ENCODE assay signal across 14 cellular contexts in genomic region chr11:110479070-110479444, GRCh38. TPM values are rescaled to one million over a fixed set of nuclear protein-coding genes. Genes with fewer than 3 reads are reported as not detected.
DNase-seq lines count a peak whose midpoint lies in the region; ATAC-seq and TF ChIP-seq lines count a peak whose summit lies in the region.
"Had no signal": no experiment of that assay in that cellular context is flagged by ENCODE, and none has a peak within 500 bp of the region (broad histone marks: within the 10 kb centered on the region; RNA-seq: fewer than 3 reads in every experiment).

No MANE protein-coding gene starts in this region.

- H3K36me3 ChIP-seq in left ventricle myocardium inferior (no peaks in the 10 kb centered on the region), rectal smooth muscle tissue (ENCODE audit: control insufficient read depth, insufficient read depth, low read length) (no peaks in the 10 kb centered on the region)
- H3K36me3 ChIP-seq: BLaER1, SJCRH30 had no signal

- H3K4me3 Mint-ChIP-seq in chondrocyte (ENCODE audit: unreplicated experiment) = no peak overlapping the region
- H3K4me3 Mint-ChIP-seq: activated CD8-positive, alpha-beta T cell treated with anti-CD3 and anti-CD28 coated beads for 36 hours; nephron had no signal

- H3K27ac ChIP-seq in left ventricle myocardium inferior (replicated peaks) (peak overlapping the region; percentile 7), rectal smooth muscle tissue (ENCODE audit: low read depth, low read length) (peak overlapping the region; percentile 4)
- H3K27ac ChIP-seq: BLaER1, SJCRH30 had no signal

- H3K36me3 Mint-ChIP-seq in chondrocyte (ENCODE audit: low read depth) = peaks cover 4% of the 10 kb centered on the region

- DNase-seq in KBM-7 (peak; percentile 31), SIG-M5 (lab: John Stamatoyannopoulos, UW) (peak; percentile 40), left ventricle myocardium inferior (no peak), chondrocyte (ENCODE audit: low spot score) (no peak)
- DNase-seq in activated CD4-positive, alpha-beta T cell treated with anti-CD3 and anti-CD28 coated beads for 1 hour = no peak
- DNase-seq: activated effector memory CD4-positive, alpha-beta T cell treated with Interleukin-2 at 50 U/mL for 16 hours; left colon; stimulated activated CD4-positive, alpha-beta T cell treated with anti-CD3 and anti-CD28 coated beads, Interleukin-4, amount 100 ng/mL, for 1 hour had no signal

- H3K4me3 ChIP-seq in left ventricle myocardium inferior (no peak overlapping the region), rectal smooth muscle tissue (ENCODE audit: low read length) (no peak overlapping the region)
- H3K4me3 ChIP-seq: BLaER1, SJCRH30 had no signal

- no peaks in the 10 kb centered on the region for H3K9me3 ChIP-seq in left ventricle myocardium inferior (replicated peaks)
- H3K9me3 ChIP-seq: BLaER1, SJCRH30 had no signal

- TF ChIP-seq CTCF in left ventricle myocardium inferior (IDR thresholded peaks at IDR 0.05; ENCODE audit: borderline replicate concordance) = no peak
- TF ChIP-seq CTCF in chondrocyte (IDR thresholded peaks at IDR 0.05) = no peak

- no peak overlapping the region for H3K9ac ChIP-seq in rectal smooth muscle tissue (ENCODE audit: low read length)
- H3K9ac ChIP-seq: BLaER1 had no signal

- no peaks in the 10 kb centered on the region for H3K27me3 Mint-ChIP-seq in chondrocyte (ENCODE audit: low read depth)
- H3K27me3 Mint-ChIP-seq: activated CD8-positive, alpha-beta T cell treated with anti-CD3 and anti-CD28 coated beads for 36 hours had no signal

- no peak for ATAC-seq in GM19023 (IDR thresholded peaks at IDR 0.05; ENCODE audit: unreplicated experiment)
- ATAC-seq: activated CD8-positive, alpha-beta T cell treated with anti-CD3 and anti-CD28 coated beads for 36 hours; left colon had no signal

- H3K4me1 Mint-ChIP-seq in chondrocyte (ENCODE audit: low read depth) = no peaks in the 10 kb centered on the region

- in situ Hi-C loops in KBM-7 (cut with MboI; ENCODE audit: low pct_unique_long_range_greater_than_20kb, low sequenced_read_pairs) = no loop called here

- peaks cover 5% of the 10 kb centered on the region for H3K9me3 Mint-ChIP-seq in chondrocyte (ENCODE audit: low read depth)

- intact Hi-C loops in left ventricle myocardium inferior (cut with micrococcal nuclease) = no loop called here

- H3K27me3 ChIP-seq in left ventricle myocardium inferior (ENCODE audit: low read depth) (no peaks in the 10 kb centered on the region), rectal smooth muscle tissue (ENCODE audit: control insufficient read depth, insufficient read depth, low read length) (no peaks in the 10 kb centered on the region)
- H3K27me3 ChIP-seq: BLaER1, SJCRH30 had no signal

- H3K4me1 ChIP-seq in left ventricle myocardium inferior (peaks cover 10% of the 10 kb centered on the region), rectal smooth muscle tissue (ENCODE audit: control insufficient read depth, insufficient read depth, low read length) (no peaks in the 10 kb centered on the region)

- no peak overlapping the region for H3K27ac Mint-ChIP-seq in chondrocyte (ENCODE audit: unreplicated experiment)
- H3K27ac Mint-ChIP-seq: activated CD8-positive, alpha-beta T cell treated with anti-CD3 and anti-CD28 coated beads for 36 hours; nephron had no signal

RNA-seq across cellular contexts. Expression of gene FDX1, which starts 49.3 kb away (rescaled TPM):
- total RNA-seq in left ventricle myocardium inferior (26.3 TPM), chondrocyte (5.5 to 6.6 TPM (median 5.6 TPM) in 3 replicates)

Comparison
In these comparisons a context has a peak if more than half of its experiments do, and no peak if none do; other contexts are left out.
1. DNase-seq: peak in KBM-7 (single experiment) and SIG-M5 (single experiment); none in left ventricle myocardium inferior (single experiment), activated CD4-positive, alpha-beta T cell treated with anti-CD3 and anti-CD28 coated beads for 1 hour (single experiment) and chondrocyte (single experiment).